In the genomic region with DNA sequence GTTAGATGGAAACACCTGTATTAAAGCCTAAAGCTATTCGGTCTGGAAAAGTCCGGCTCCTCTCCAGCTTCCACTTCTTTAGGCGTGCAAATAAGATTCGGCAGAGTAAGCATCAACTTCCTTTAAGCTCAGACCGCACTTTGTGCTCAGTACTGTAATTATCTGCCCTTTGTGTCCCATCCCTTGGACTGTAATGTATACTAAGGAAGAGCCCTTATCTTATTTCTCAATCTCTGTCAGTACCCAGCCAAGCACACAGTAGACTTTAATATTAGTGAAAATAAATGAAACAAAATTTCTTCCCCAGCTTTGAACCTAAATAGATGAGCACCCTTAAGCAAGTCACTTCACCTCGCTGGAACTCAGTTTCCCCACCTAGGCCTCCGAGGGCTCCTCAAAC, we compare ENCODE assay signal across 8 cellular contexts. TPM values are rescaled to one million over a fixed set of nuclear protein-coding genes. Genes with fewer than 3 reads are reported as not detected.
DNase-seq lines count a peak whose midpoint lies in the region; ATAC-seq and TF ChIP-seq lines count a peak whose summit lies in the region.

No MANE protein-coding gene starts in this region.

- no peaks in the 10 kb centered on the region for H3K27me3 Mint-ChIP-seq in CD8-positive, alpha-beta T cell (ENCODE audit: low read depth)
- no peaks in the 10 kb centered on the region for H3K27me3 Mint-ChIP-seq in chondrocyte (ENCODE audit: low read depth)

- peaks cover 38% of the 10 kb centered on the region for H3K36me3 Mint-ChIP-seq in CD8-positive, alpha-beta T cell
- H3K36me3 Mint-ChIP-seq in chondrocyte (ENCODE audit: low read depth) = no peaks in the 10 kb centered on the region

- intact Hi-C loops in CD8-positive, alpha-beta T cell (cut with DNase I, micrococcal nuclease) = loop anchor here (5.0 to 10.0 kb wide), 3 partner anchors 143 to 1652 kb away; a partner anchor contains a TSS
- intact Hi-C loops in lower lobe of right lung (cut with DNase I) (no loop called here), transverse colon (cut with DNase I; ENCODE audit: low total_unique reads) (no loop called here)

- H3K4me1 ChIP-seq in CD8-positive, alpha-beta T cell (ENCODE audit: insufficient read depth, low read length) = peaks cover 22% of the 10 kb centered on the region
- H3K4me1 ChIP-seq in lower lobe of right lung (peaks cover 28% of the 10 kb centered on the region), transverse colon (peaks cover 0 to 34% (median 17%) of the 10 kb centered on the region in 4 donors)

- in situ Hi-C loops in transverse colon (cut with MboI; ENCODE audit: low pct_ligation_motif_present in 1 of 4, low pct_unique_long_range_greater_than_20kb in 1 of 4, low sequenced_read_pairs in 3 of 4) = no loop called here

- H3K9me3 ChIP-seq in CD8-positive, alpha-beta T cell (ENCODE audit: low read length) = no peaks in the 10 kb centered on the region
- no peaks in the 10 kb centered on the region for H3K9me3 ChIP-seq in lower lobe of right lung
- H3K9me3 ChIP-seq in transverse colon = no peaks in the 10 kb centered on the region

- no peak for TF ChIP-seq EP300 in transverse colon (IDR thresholded peaks at IDR 0.05; ENCODE audit: low read depth)

- POLR2A ChIA-PET in CD8-positive, alpha-beta T cell (lab: Charles Lee) = interaction anchor here (1.0 to 3.1 kb wide), 6 partner anchors 16 to 146 kb away, joined by 3 to 34 read pairs (median 11); a partner anchor contains a TSS

- H3K4me3 Mint-ChIP-seq in CD8-positive, alpha-beta T cell = peak overlapping the region; percentile 98
- peak overlapping the region; percentile 85 for H3K4me3 Mint-ChIP-seq in chondrocyte (ENCODE audit: unreplicated experiment)

- H3K27ac Mint-ChIP-seq in CD8-positive, alpha-beta T cell = peak overlapping the region; percentile 98
- peak overlapping the region; percentile 93 for H3K27ac Mint-ChIP-seq in chondrocyte (ENCODE audit: unreplicated experiment)

- 1 to 3% methylated on average over 6 to 7 of the region's 7 CpGs for WGBS in transverse colon (ENCODE audit: low coverage in 1 of 2), 2 donors

- TF ChIP-seq POLR2A in transverse colon (IDR thresholded peaks at IDR 0.05) = no peak

- TF ChIP-seq CTCF in CD8-positive, alpha-beta T cell (IDR thresholded peaks at IDR 0.05) = no peak
- no peak for TF ChIP-seq CTCF in chondrocyte (IDR thresholded peaks at IDR 0.05)
- TF ChIP-seq CTCF in lower lobe of right lung (IDR thresholded peaks at IDR 0.05) = no peak
- TF ChIP-seq CTCF in transverse colon (IDR thresholded peaks at IDR 0.05) = no peak

- H3K4me1 Mint-ChIP-seq in CD8-positive, alpha-beta T cell (ENCODE audit: low read depth) = peaks cover 59% of the 10 kb centered on the region
- peaks cover 26% of the 10 kb centered on the region for H3K4me1 Mint-ChIP-seq in chondrocyte (ENCODE audit: low read depth)

- peak; percentile 9 for ATAC-seq in CD8-positive, alpha-beta T cell
- ATAC-seq in GM21619 (IDR thresholded peaks at IDR 0.05; ENCODE audit: unreplicated experiment) (peak; percentile 21), lower lobe of right lung (peak; percentile 49 to 64), HG03571 (IDR thresholded peaks at IDR 0.05; ENCODE audit: unreplicated experiment) (no peak)

- peak overlapping the region; percentile 85 for H3K27ac ChIP-seq in CD8-positive, alpha-beta T cell (ENCODE audit: low read depth, low read length)
- H3K27ac ChIP-seq in lower lobe of right lung = peak overlapping the region; percentile 88
- H3K27ac ChIP-seq in transverse colon = peak overlapping the region; percentile 90 to 92 (median 90)

- no peaks in the 10 kb centered on the region for H3K9me3 Mint-ChIP-seq in CD8-positive, alpha-beta T cell
- no peaks in the 10 kb centered on the region for H3K9me3 Mint-ChIP-seq in chondrocyte (ENCODE audit: low read depth)

- CTCF ChIA-PET in CD8-positive, alpha-beta T cell (lab: Charles Lee) = interaction anchor here (1.1 to 8.1 kb wide), 11 partner anchors 20 to 147 kb away, joined by 3 to 91 read pairs (median 5); a partner anchor contains a TSS

- H3K4me3 ChIP-seq in CD8-positive, alpha-beta T cell (ENCODE audit: low read depth, low read length) = peak overlapping the region; percentile 85
- H3K4me3 ChIP-seq in lower lobe of right lung = peak overlapping the region; percentile 78
- peak overlapping the region; percentile 41 to 77 (median 61) for H3K4me3 ChIP-seq in transverse colon

- no peaks in the 10 kb centered on the region for H3K36me3 ChIP-seq in CD8-positive, alpha-beta T cell (ENCODE audit: insufficient read depth, low read length)
- H3K36me3 ChIP-seq in lower lobe of right lung (no peaks in the 10 kb centered on the region), transverse colon (no peaks in the 10 kb centered on the region)

- H3K27me3 ChIP-seq in CD8-positive, alpha-beta T cell (ENCODE audit: insufficient read depth, low read length) = no peaks in the 10 kb centered on the region
- no peaks in the 10 kb centered on the region for H3K27me3 ChIP-seq in lower lobe of right lung (ENCODE audit: low read depth)
- H3K27me3 ChIP-seq in transverse colon = no peaks in the 10 kb centered on the region

- DNase-seq in CD8-positive, alpha-beta T cell = no peak
- DNase-seq in NCI-H69 (lab: John Stamatoyannopoulos, UW) = peak; percentile 60
- DNase-seq in chondrocyte (ENCODE audit: low spot score) = no peak
- no peak for DNase-seq in lower lobe of right lung
- DNase-seq in transverse colon = no peak
- DNase-seq in stimulated activated CD4-positive, alpha-beta T cell treated with anti-CD3 and anti-CD28 coated beads, Interleukin-2, amount 100 ng/mL, for 48 hours = no peak

RNA-seq across cellular contexts. Expression of a gene that starts 0.5 kb away (rescaled TPM):
- total RNA-seq in CD8-positive, alpha-beta T cell = 1 to 10 TPM; 3.4 to 3.9 TPM
- total RNA-seq in chondrocyte = 3.8 to 5.0 TPM (median 3.9 TPM) in 3 replicates
- 24.6 TPM for total RNA-seq in lower lobe of right lung
- total RNA-seq in transverse colon = 10 to 100 TPM; 12.7 to 38.9 (median 21.1) TPM

RNA-seq across cellular contexts. Expression of a gene that starts 26.6 kb away (rescaled TPM):
- total RNA-seq in CD8-positive, alpha-beta T cell = 10 to 100 TPM; 16.1 to 20.2 TPM
- total RNA-seq in chondrocyte (11.2 to 14.7 TPM (median 13.2 TPM) in 3 replicates), lower lobe of right lung (12.3 TPM), transverse colon (1 to 10 TPM; 2.0 to 7.5 (median 3.8) TPM)

RNA-seq across cellular contexts. Expression of a gene that starts 26.9 kb away (rescaled TPM):
- 10 to 100 TPM; 40.6 to 41.0 TPM for total RNA-seq in CD8-positive, alpha-beta T cell
- 14.8 to 19.6 TPM (median 15.3 TPM) in 3 replicates for total RNA-seq in chondrocyte
- 15.4 TPM for total RNA-seq in lower lobe of right lung
- total RNA-seq in transverse colon = 10 to 100 TPM; 14.5 to 26.5 (median 18.4) TPM

RNA-seq across cellular contexts. Expression of a gene that starts 47.5 kb away (rescaled TPM):
- 10 to 100 TPM; 12.1 to 15.2 TPM for total RNA-seq in CD8-positive, alpha-beta T cell
- 40.2 to 47.6 TPM (median 43.4 TPM) in 3 replicates for total RNA-seq in chondrocyte
- total RNA-seq in lower lobe of right lung = 39.0 TPM
- total RNA-seq in transverse colon = 10 to 100 TPM; 10.5 to 42.7 (median 24.3) TPM

Comparison
In these comparisons a context has a peak if more than half of its experiments do, and no peak if none do; other contexts are left out.
1. intact Hi-C loops: an anchor here in CD8-positive, alpha-beta T cell (5.0 to 10.0 kb wide); none called in lower lobe of right lung and transverse colon.